Comparison of ENCODE assay signal across 8 cellular contexts in the genomic region with DNA sequence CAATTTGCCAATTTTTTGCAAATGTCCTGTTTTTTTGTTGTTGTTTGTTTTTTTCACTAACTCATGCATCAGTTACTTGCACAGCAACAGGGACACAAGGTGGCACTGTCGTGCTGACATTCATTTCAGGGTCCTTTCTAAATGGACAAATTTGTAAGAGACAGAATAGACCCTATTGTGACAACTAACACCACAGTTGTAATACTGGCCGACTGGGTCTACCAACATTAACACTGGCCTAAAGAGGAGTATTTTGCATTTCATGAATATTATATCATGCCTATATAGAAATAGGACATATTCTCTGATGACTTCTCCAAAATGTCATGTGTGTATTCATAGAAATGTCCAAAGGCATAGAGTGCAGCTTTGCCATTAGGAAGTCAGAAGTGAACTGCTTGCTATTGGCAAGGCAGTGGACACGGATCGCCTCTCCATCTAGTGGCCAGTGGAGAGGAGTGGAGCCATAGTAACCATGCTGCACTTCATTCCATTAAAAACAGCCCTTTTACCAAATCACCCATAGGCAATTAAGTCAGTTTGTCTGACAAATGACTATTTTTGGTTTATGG. TPM values are rescaled to one million over a fixed set of nuclear protein-coding genes. Genes with fewer than 3 reads are reported as not detected.
DNase-seq lines count a peak whose midpoint lies in the region; ATAC-seq and TF ChIP-seq lines count a peak whose summit lies in the region.

No MANE protein-coding gene starts in this region.

- peak; percentile 65 for TF ChIP-seq CTCF in foreskin keratinocyte (conservative IDR thresholded peaks at IDR 0.05)
- TF ChIP-seq CTCF in ovary (IDR thresholded peaks at IDR 0.05) = peak in 2 of 3 donors; percentile 47 to 64
- peak; percentile 64 to 78 (median 67) for TF ChIP-seq CTCF in uterus (IDR thresholded peaks at IDR 0.05)

- H3K9me3 ChIP-seq in ovary (no peaks in the 10 kb centered on the region), uterus (no peaks in the 10 kb centered on the region)

- H3K27me3 ChIP-seq in foreskin keratinocyte (no peaks in the 10 kb centered on the region), ovary (no peaks in the 10 kb centered on the region), uterus (no peaks in the 10 kb centered on the region)

- ATAC-seq in GM19397 (IDR thresholded peaks at IDR 0.05; ENCODE audit: unreplicated experiment) (peak; percentile 77), foreskin keratinocyte (peak; percentile 86)

- H3K36me3 ChIP-seq in ovary (no peaks in the 10 kb centered on the region), uterus (no peaks in the 10 kb centered on the region)

- no peak for TF ChIP-seq EP300 in ovary (IDR thresholded peaks at IDR 0.05)

- TF ChIP-seq POLR2A in ovary (IDR thresholded peaks at IDR 0.05) = no peak
- no peak for TF ChIP-seq POLR2A in uterus (IDR thresholded peaks at IDR 0.05)

- H3K4me3 ChIP-seq in ovary = no peak overlapping the region
- H3K4me3 ChIP-seq in uterus = no peak overlapping the region

- DNase-seq in COR-L47 (lab: John Stamatoyannopoulos, UW) (peak; percentile 85), HT-29 (ENCODE audit: low spot score) (peak; percentile 85), OCI-M2 (lab: John Stamatoyannopoulos, UW; ENCODE audit: unreplicated experiment) (peak; percentile 34), foreskin keratinocyte (peak in 1 of 2 donors; percentile 17), ovary (peak; percentile 53 to 72 (median 69)), uterus (peak; percentile 46 to 66)
- peak; percentile 35 for DNase-seq in activated gamma-delta T cell treated with anti-CD3 and anti-CD28 coated beads, Interleukin-2, amount 50 U/mL, for 16 hours (ENCODE audit: low read depth)

- 24 to 27% (median 27%) methylated on average over 4 of the region's 4 CpGs for WGBS in ovary, 3 donors

- intact Hi-C loops in ovary (cut with DNase I) = no loop called here
- intact Hi-C loops in uterus (cut with DNase I; ENCODE audit: low total_unique reads) = no loop called here

- H3K4me1 ChIP-seq in foreskin keratinocyte (no peaks in the 10 kb centered on the region), ovary (ENCODE audit: insufficient read depth) (peaks cover 2% of the 10 kb centered on the region), uterus (no peaks in the 10 kb centered on the region)

- H3K27ac ChIP-seq in foreskin keratinocyte (no peak overlapping the region), ovary (no peak overlapping the region), uterus (peak overlapping the region in 1 of 2 donors; percentile 33)

RNA-seq across cellular contexts. Expression of gene ZBTB20, which starts 54.8 kb away (rescaled TPM):
- total RNA-seq in HT-29 (2014; rRNA removed; shearing (Covaris generic)) = 7.9 and 11.0 TPM in 2 replicates
- total RNA-seq in foreskin keratinocyte = 0.78 and 1.4 TPM in 2 replicates
- polyA plus RNA-seq in foreskin keratinocyte = 0.12 and 0.20 TPM in 2 replicates
- total RNA-seq in ovary = 100 to 1,000 TPM in 5 of 7 donors, 10 to 100 TPM in 2; 64.5 to 160 (median 117) TPM
- 10 to 100 TPM in 1 of 2 donors, 1 to 10 TPM in 1; 4.3 to 10.1 TPM for polyA plus RNA-seq in ovary
- 100 to 1,000 TPM in 1 of 4 donors, 10 to 100 TPM in 3; 35.6 to 157 (median 85.1) TPM for total RNA-seq in uterus
